Comparison of ENCODE assay signal across 17 cellular contexts in genomic region chr13:64934569-64935362, GRCh38.
DNase-seq lines count a peak whose midpoint lies in the region; ATAC-seq and TF ChIP-seq lines count a peak whose summit lies in the region.
"Had no signal": no experiment of that assay in that cellular context is flagged by ENCODE, and none has a peak within 500 bp of the region (broad histone marks: within the 10 kb centered on the region; RNA-seq: fewer than 3 reads in every experiment).

No MANE protein-coding gene starts in this region.

- no peak for TF ChIP-seq CTCF in SU-DHL-6 (IDR thresholded peaks at IDR 0.05; ENCODE audit: insufficient read depth, low read length, poor library complexity, severe bottlenecking)

- no peak overlapping the region for H3K4me3 ChIP-seq in SU-DHL-6 (ENCODE audit: insufficient read depth, low read length, poor library complexity, severe bottlenecking)
- H3K4me3 ChIP-seq in trophoblast cell (ENCODE audit: low read depth, low read length): no peak overlapping the region
- H3K4me3 ChIP-seq: BLaER1, HAP-1 had no signal

- no peak overlapping the region for H2AK5ac ChIP-seq in trophoblast cell (ENCODE audit: low read length)

- H2BK5ac ChIP-seq in trophoblast cell (ENCODE audit: low read depth, low read length, poor library complexity): no peak overlapping the region

- H4K20me1 ChIP-seq in SU-DHL-6 (ENCODE audit: low read depth, low read length): no peaks in the 10 kb centered on the region
- H4K20me1 ChIP-seq: BLaER1 had no signal

- no peaks in the 10 kb centered on the region for H3K9me2 ChIP-seq in SU-DHL-6 (replicated peaks; ENCODE audit: insufficient read depth, low read length)

- POLR2A ChIA-PET in HEK293T (lab: Yijun Ruan, JAX): no interaction called here

- H3K9ac ChIP-seq in SU-DHL-6 (ENCODE audit: low read length) (no peak overlapping the region), trophoblast cell (ENCODE audit: low read length) (no peak overlapping the region)
- H3K9ac ChIP-seq: BLaER1 had no signal

- peak overlapping the region; percentile 76 for H2BK120ac ChIP-seq in trophoblast cell (ENCODE audit: insufficient read depth, low read length, poor library complexity)

- no peaks in the 10 kb centered on the region; the same call in 1 of the 2 replicates for H3K36me3 ChIP-seq in SU-DHL-6 (ENCODE audit: low read length)
- H3K36me3 ChIP-seq in trophoblast cell (ENCODE audit: control insufficient read depth in 1 of 2, insufficient read depth in 2 of 2, low read length in 2 of 2): peaks cover 0 to 3% of the 10 kb centered on the region in 2 experiments
- H3K36me3 ChIP-seq: BLaER1, HAP-1 had no signal

- H3K79me1 ChIP-seq in trophoblast cell (ENCODE audit: low read length): peaks cover 14% of the 10 kb centered on the region

- no peak overlapping the region for H4K8ac ChIP-seq in trophoblast cell (ENCODE audit: low read depth, low read length)

- H3K27me3 ChIP-seq in SU-DHL-6 (ENCODE audit: low read length) (no peaks in the 10 kb centered on the region), trophoblast cell (ENCODE audit: insufficient read depth, low read length) (no peaks in the 10 kb centered on the region)
- H3K27me3 ChIP-seq: BLaER1 had no signal

- H3K18ac ChIP-seq in trophoblast cell (ENCODE audit: low read length): no peak overlapping the region

- no peaks in the 10 kb centered on the region for H3K9me3 ChIP-seq in SU-DHL-6 (ENCODE audit: insufficient read depth, low read length)
- H3K9me3 ChIP-seq in trophoblast cell (ENCODE audit: insufficient read depth, low read depth, low read length): no peaks in the 10 kb centered on the region
- H3K9me3 ChIP-seq: BLaER1, Caco-2, HAP-1 had no signal

- H3K4ac ChIP-seq in trophoblast cell (ENCODE audit: low read depth, low read length): no peak overlapping the region

- H4K91ac ChIP-seq in trophoblast cell (ENCODE audit: low read depth, low read length): no peak overlapping the region

- H3K14ac ChIP-seq in trophoblast cell (ENCODE audit: low read length): no peak overlapping the region

- no peak overlapping the region for H3K23ac ChIP-seq in trophoblast cell (ENCODE audit: low read length)

- H3K27ac ChIP-seq in SU-DHL-6 (ENCODE audit: low read depth, low read length) (no peak overlapping the region), trophoblast cell (ENCODE audit: low read depth, low read length) (peak overlapping the region; percentile 92)
- H3K27ac ChIP-seq: 22Rv1, BLaER1, C4-2B had no signal

- H3K79me2 ChIP-seq in SU-DHL-6 (ENCODE audit: insufficient read depth, low read length) (no peaks in the 10 kb centered on the region), trophoblast cell (ENCODE audit: control insufficient read depth, insufficient read depth, low read length, poor library complexity) (peaks cover 2% of the 10 kb centered on the region)

- H2AFZ ChIP-seq in SU-DHL-6 (ENCODE audit: low read depth, low read length, severe bottlenecking): peak overlapping the region; percentile 49
- no peak overlapping the region for H2AFZ ChIP-seq in trophoblast cell (ENCODE audit: insufficient read depth, low read length, poor library complexity)

- H3K4me2 ChIP-seq in SU-DHL-6 (ENCODE audit: low read depth, low read length, poor library complexity, severe bottlenecking) (peak overlapping the region; percentile 34), trophoblast cell (ENCODE audit: low read length) (no peak overlapping the region)
- H3K4me2 ChIP-seq: BLaER1 had no signal

- ATAC-seq in HG03521 (IDR thresholded peaks at IDR 0.05; ENCODE audit: unreplicated experiment) (no peak), HG02884 (IDR thresholded peaks at IDR 0.05; ENCODE audit: unreplicated experiment) (no peak), GM21447 (IDR thresholded peaks at IDR 0.05; ENCODE audit: unreplicated experiment) (no peak)
- ATAC-seq: CD8-positive, alpha-beta T cell had no signal

- no peaks in the 10 kb centered on the region for H3F3A ChIP-seq in SU-DHL-6 (ENCODE audit: insufficient read depth)

- H2BK12ac ChIP-seq in trophoblast cell (ENCODE audit: low read length): no peak overlapping the region

- DNase-seq in HEK293T (ENCODE audit: extremely low spot score): no peak
- peak; percentile 80 for DNase-seq in SK-N-DZ (ENCODE audit: low spot score)
- no peak for DNase-seq in trophoblast cell
- DNase-seq: Caco-2; CD4-positive, CD25-positive, alpha-beta regulatory T cell; CD8-positive, alpha-beta T cell; DMS153; DND-41; GOT3 had no signal

- H3K4me1 ChIP-seq in trophoblast cell (ENCODE audit: control insufficient read depth in 1 of 2, insufficient read depth in 2 of 2, low read length in 2 of 2): peaks cover 0 to 2% of the 10 kb centered on the region in 2 experiments
- H3K4me1 ChIP-seq: BLaER1, Caco-2 had no signal

- no CpG with 5 or more reads among the region's 5 CpGs for WGBS in trophoblast cell (ENCODE audit: extremely low coverage, insufficient coverage, insufficient read length)

- no peak overlapping the region for H4K12ac ChIP-seq in trophoblast cell (ENCODE audit: low read depth, low read length)

- CTCF ChIA-PET in HEK293T (lab: Yijun Ruan, JAX): no interaction called here

TF ChIP-seq in HEK293T, 16 proteins besides CTCF, POLR2A, EP300 and RAD21:
- TF ChIP-seq CTBP1 (IDR thresholded peaks at IDR 0.05; ENCODE audit: borderline replicate concordance): no peak
- TF ChIP-seq PKNOX1 (IDR thresholded peaks at IDR 0.05): peak; percentile 68
